23 cellular contexts compared by ENCODE assay signal in the genomic region with DNA sequence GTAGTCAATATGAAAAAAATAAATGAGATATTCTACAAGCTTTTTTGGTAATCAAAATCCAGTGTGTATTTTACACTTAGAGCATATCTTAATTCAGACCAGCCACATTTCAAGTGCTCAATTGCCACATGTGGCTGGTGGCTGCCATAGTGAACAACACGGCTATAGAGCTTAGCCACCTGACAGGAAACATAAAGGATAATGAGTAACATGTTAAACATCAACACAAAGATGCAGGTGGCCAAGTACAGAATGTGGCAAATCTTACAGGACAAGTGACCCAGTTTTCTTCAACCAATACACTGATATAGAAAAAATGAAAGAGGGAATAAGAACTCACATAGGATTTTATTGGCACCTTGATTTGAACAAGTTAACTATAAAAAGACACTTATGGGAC.
A peak's percentile ranks its signal among the peaks of the same experiment; 100 is the strongest.
DNase-seq lines count a peak whose midpoint lies in the region; ATAC-seq and TF ChIP-seq lines count a peak whose summit lies in the region.
"Had no signal": no experiment of that assay in that cellular context is flagged by ENCODE, and none has a peak within 500 bp of the region (broad histone marks: within the 10 kb centered on the region; RNA-seq: fewer than 3 reads in every experiment).

No MANE protein-coding gene starts in this region.

- H3K4me1 ChIP-seq in BLaER1, result peaks cover 20% of the 10 kb centered on the region
- no peaks in the 10 kb centered on the region for H3K4me1 ChIP-seq in naive thymus-derived CD4-positive, alpha-beta T cell (ENCODE audit: control insufficient read depth in 2 of 2, insufficient read depth in 2 of 2, low read length in 2 of 2)
- H3K4me1 ChIP-seq: prostate gland, thyroid gland had no signal

- POLR2A ChIA-PET in naive thymus-derived CD4-positive, alpha-beta T cell (lab: Charles Lee), result no interaction called here

- H3K27ac ChIP-seq in BLaER1 (no peak overlapping the region), WERI-Rb-1 (no peak overlapping the region)
- H3K27ac ChIP-seq in naive thymus-derived CD4-positive, alpha-beta T cell (ENCODE audit: low read depth, low read length), result no peak overlapping the region
- H3K27ac ChIP-seq: cardiac muscle cell, left ventricle myocardium inferior, neural progenitor cell, prostate gland, SK-N-MC, thyroid gland had no signal

- no peak for ATAC-seq in naive thymus-derived CD4-positive, alpha-beta T cell
- no peak for ATAC-seq in HG03039 (IDR thresholded peaks at IDR 0.05; ENCODE audit: unreplicated experiment)
- ATAC-seq: activated CD8-positive, alpha-beta T cell treated with anti-CD3 and anti-CD28 coated beads, Interleukin-2, amount 10 ng/mL, durations not matched to agents 7 days and 5 days had no signal

- no peak for TF ChIP-seq CTCF in WERI-Rb-1 (IDR thresholded peaks at IDR 0.05; ENCODE audit: low read depth, low read length)

- DNase-seq in GF-D8 (lab: John Stamatoyannopoulos, UW) (peak; percentile 20), NCI-H146 (lab: John Stamatoyannopoulos, UW) (peak; percentile 65), dermis blood vessel endothelial cell (peak; percentile 78), WERI-Rb-1 (no peak)
- DNase-seq in naive thymus-derived CD4-positive, alpha-beta T cell, result no peak
- DNase-seq: activated B cell treated with CpG ODN at 0.5 μM for 24 hours; activated CD8-positive, alpha-beta T cell treated with anti-CD3 and anti-CD28 coated beads, Interleukin-2, amount 10 ng/mL, durations not matched to agents 7 days and 5 days; activated naive CD4-positive, alpha-beta T cell treated with Interleukin-2 at 50 U/mL for 16 hours; activated T-cell treated with anti-CD3 and anti-CD28 coated beads, Interleukin-2, amount 50 U/mL, for 24 hours; amygdala; CD8-positive, alpha-beta memory T cell; head of caudate nucleus; left ventricle myocardium inferior; RPMI8226; stimulated activated CD4-positive, alpha-beta T cell treated with anti-CD3 and anti-CD28 coated beads, Interleukin-1b, Interleukin-23, amount 100 ng/mL, for 48 hours; stimulated activated naive CD4-positive, alpha-beta T cell; thyroid gland had no signal

- H3K36me3 ChIP-seq in BLaER1 (peaks cover 45% of the 10 kb centered on the region), WERI-Rb-1 (peaks cover 4% of the 10 kb centered on the region; the same call in 1 of the 2 replicates)
- no peaks in the 10 kb centered on the region for H3K36me3 ChIP-seq in naive thymus-derived CD4-positive, alpha-beta T cell (ENCODE audit: control insufficient read depth in 2 of 3, insufficient read depth in 3 of 3, low read length in 3 of 3)
- H3K36me3 ChIP-seq: cardiac muscle cell, left ventricle myocardium inferior, neural progenitor cell, prostate gland, thyroid gland had no signal

- H3K4me3 Mint-ChIP-seq in naive thymus-derived CD4-positive, alpha-beta T cell, result no peak overlapping the region
- H3K4me3 Mint-ChIP-seq: activated B cell treated with CpG ODN at 0.5 μM for 24 hours; activated CD8-positive, alpha-beta T cell treated with anti-CD3 and anti-CD28 coated beads, Interleukin-2, amount 10 ng/mL, durations not matched to agents 7 days and 5 days; activated T-cell treated with anti-CD3 and anti-CD28 coated beads, Interleukin-2, amount 50 U/mL, for 24 hours; CD8-positive, alpha-beta memory T cell; neural progenitor cell had no signal

- no peaks in the 10 kb centered on the region for H3K27me3 Mint-ChIP-seq in naive thymus-derived CD4-positive, alpha-beta T cell
- H3K27me3 Mint-ChIP-seq: activated B cell treated with CpG ODN at 0.5 μM for 24 hours; activated T-cell treated with anti-CD3 and anti-CD28 coated beads, Interleukin-2, amount 50 U/mL, for 24 hours; CD8-positive, alpha-beta memory T cell had no signal

- CTCF ChIA-PET in naive thymus-derived CD4-positive, alpha-beta T cell (lab: Charles Lee), result no interaction called here

- peak overlapping the region; percentile 44 for H3K4me2 ChIP-seq in BLaER1
- H3K4me2 ChIP-seq: neural progenitor cell had no signal

- H3K36me3 Mint-ChIP-seq in naive thymus-derived CD4-positive, alpha-beta T cell, result peaks cover 0 to 5% (median 0%) of the 10 kb centered on the region in 5 donors
- H3K36me3 Mint-ChIP-seq: CD8-positive, alpha-beta memory T cell had no signal

- H3K27me3 ChIP-seq in BLaER1 (no peaks in the 10 kb centered on the region), WERI-Rb-1 (ENCODE audit: insufficient read depth, low read depth, severe bottlenecking) (no peaks in the 10 kb centered on the region)
- H3K27me3 ChIP-seq in naive thymus-derived CD4-positive, alpha-beta T cell (ENCODE audit: control insufficient read depth in 2 of 2, insufficient read depth in 2 of 2, low read length in 2 of 2), result no peaks in the 10 kb centered on the region
- H3K27me3 ChIP-seq: cardiac muscle cell, neural progenitor cell, thyroid gland had no signal

- H3K9me3 ChIP-seq in BLaER1 (no peaks in the 10 kb centered on the region), WERI-Rb-1 (ENCODE audit: severe bottlenecking) (no peaks in the 10 kb centered on the region)
- no peaks in the 10 kb centered on the region for H3K9me3 ChIP-seq in naive thymus-derived CD4-positive, alpha-beta T cell (ENCODE audit: control insufficient read depth in 2 of 3, low read length in 3 of 3)
- H3K9me3 ChIP-seq: left ventricle myocardium inferior, prostate gland, thyroid gland had no signal

- intact Hi-C loops in naive thymus-derived CD4-positive, alpha-beta T cell (cut with micrococcal nuclease), result no loop called here

- no peaks in the 10 kb centered on the region for H4K20me1 ChIP-seq in BLaER1

- no peaks in the 10 kb centered on the region for H3K9me3 Mint-ChIP-seq in naive thymus-derived CD4-positive, alpha-beta T cell
- H3K9me3 Mint-ChIP-seq: activated B cell treated with CpG ODN at 0.5 μM for 24 hours; activated T-cell treated with anti-CD3 and anti-CD28 coated beads, Interleukin-2, amount 50 U/mL, for 24 hours; CD8-positive, alpha-beta memory T cell; neural progenitor cell had no signal

- no peak overlapping the region for H3K27ac Mint-ChIP-seq in naive thymus-derived CD4-positive, alpha-beta T cell
- H3K27ac Mint-ChIP-seq: activated B cell treated with CpG ODN at 0.5 μM for 24 hours; activated CD8-positive, alpha-beta T cell treated with anti-CD3 and anti-CD28 coated beads, Interleukin-2, amount 10 ng/mL, durations not matched to agents 7 days and 5 days; activated T-cell treated with anti-CD3 and anti-CD28 coated beads, Interleukin-2, amount 50 U/mL, for 24 hours; CD8-positive, alpha-beta memory T cell; neural progenitor cell had no signal

- H3K4me3 ChIP-seq in BLaER1 (no peak overlapping the region), WERI-Rb-1 (ENCODE audit: low read depth, low read length) (no peak overlapping the region)
- H3K4me3 ChIP-seq in naive thymus-derived CD4-positive, alpha-beta T cell (ENCODE audit: low read length), result no peak overlapping the region
- H3K4me3 ChIP-seq: cardiac muscle cell, left ventricle myocardium inferior, neural progenitor cell, prostate gland, SK-N-MC, thyroid gland had no signal

- peaks cover 0 to 12% (median 5%) of the 10 kb centered on the region in 7 donors for H3K4me1 Mint-ChIP-seq in naive thymus-derived CD4-positive, alpha-beta T cell
- H3K4me1 Mint-ChIP-seq: activated B cell treated with CpG ODN at 0.5 μM for 24 hours; CD8-positive, alpha-beta memory T cell had no signal

- no peak overlapping the region for H3K9ac ChIP-seq in BLaER1
- H3K9ac ChIP-seq: neural progenitor cell had no signal

Comparison
In these comparisons a context has a peak if more than half of its experiments do, and no peak if none do; other contexts are left out.
1. DNase-seq: peak in GF-D8 (single experiment), NCI-H146 (single experiment) and dermis blood vessel endothelial cell (single experiment); none in naive thymus-derived CD4-positive, alpha-beta T cell (0 of 9) and WERI-Rb-1 (single experiment).